1 cellular context compared by ENCODE assay signal in the genomic region with DNA sequence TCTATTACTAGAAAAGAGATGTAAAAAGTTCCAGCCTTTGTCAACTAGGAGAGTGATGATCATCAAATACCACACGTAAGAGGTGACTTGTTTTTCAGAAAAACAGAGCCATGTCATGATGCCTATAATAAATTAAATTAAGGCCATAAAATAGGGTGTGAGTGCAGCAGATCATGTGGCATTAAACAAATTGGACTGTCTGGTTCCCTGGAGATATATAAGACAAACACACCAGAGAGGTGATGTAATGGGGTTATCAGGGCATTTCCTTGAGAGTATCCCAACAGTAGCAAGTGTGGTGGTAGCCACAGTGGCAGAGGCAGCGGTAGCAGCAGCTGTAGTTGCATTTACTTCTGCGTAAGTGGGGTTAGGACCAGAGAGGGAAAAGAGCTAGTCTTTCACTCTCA.
A peak's percentile ranks its signal among the peaks of the same experiment; 100 is the strongest.
TF ChIP-seq lines count a peak whose summit lies in the region.

No MANE protein-coding gene starts in this region.

TF ChIP-seq in HEK293, 187 proteins besides CTCF, POLR2A, EP300 and RAD21 (continued from another document and continues in another):
- TF ChIP-seq, protein P1, sequence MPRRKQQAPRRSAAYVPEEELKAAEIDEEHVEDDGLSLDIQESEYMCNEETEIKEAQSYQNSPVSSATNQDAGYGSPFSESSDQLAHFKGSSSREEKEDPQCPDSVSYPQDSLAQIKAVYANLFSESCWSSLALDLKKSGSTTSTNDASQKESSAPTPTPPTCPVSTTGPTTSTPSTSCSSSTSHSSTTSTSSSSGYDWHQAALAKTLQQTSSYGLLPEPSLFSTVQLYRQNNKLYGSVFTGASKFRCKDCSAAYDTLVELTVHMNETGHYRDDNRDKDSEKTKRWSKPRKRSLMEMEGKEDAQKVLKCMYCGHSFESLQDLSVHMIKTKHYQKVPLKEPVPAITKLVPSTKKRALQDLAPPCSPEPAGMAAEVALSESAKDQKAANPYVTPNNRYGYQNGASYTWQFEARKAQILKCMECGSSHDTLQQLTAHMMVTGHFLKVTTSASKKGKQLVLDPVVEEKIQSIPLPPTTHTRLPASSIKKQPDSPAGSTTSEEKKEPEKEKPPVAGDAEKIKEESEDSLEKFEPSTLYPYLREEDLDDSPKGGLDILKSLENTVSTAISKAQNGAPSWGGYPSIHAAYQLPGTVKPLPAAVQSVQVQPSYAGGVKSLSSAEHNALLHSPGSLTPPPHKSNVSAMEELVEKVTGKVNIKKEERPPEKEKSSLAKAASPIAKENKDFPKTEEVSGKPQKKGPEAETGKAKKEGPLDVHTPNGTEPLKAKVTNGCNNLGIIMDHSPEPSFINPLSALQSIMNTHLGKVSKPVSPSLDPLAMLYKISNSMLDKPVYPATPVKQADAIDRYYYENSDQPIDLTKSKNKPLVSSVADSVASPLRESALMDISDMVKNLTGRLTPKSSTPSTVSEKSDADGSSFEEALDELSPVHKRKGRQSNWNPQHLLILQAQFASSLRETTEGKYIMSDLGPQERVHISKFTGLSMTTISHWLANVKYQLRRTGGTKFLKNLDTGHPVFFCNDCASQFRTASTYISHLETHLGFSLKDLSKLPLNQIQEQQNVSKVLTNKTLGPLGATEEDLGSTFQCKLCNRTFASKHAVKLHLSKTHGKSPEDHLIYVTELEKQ (tag by site-specific recombination; IDR thresholded peaks at IDR 0.05; ENCODE audit: borderline replicate concordance), result peak; percentile 56; the same call in 1 of the 2 replicates
- TF ChIP-seq ZBTB48 (tag by site-specific recombination; IDR thresholded peaks at IDR 0.05), result no peak
- no peak for TF ChIP-seq HOXA7 (CRISPR knock-in tag; IDR thresholded peaks at IDR 0.05; ENCODE audit: borderline replicate concordance)
- TF ChIP-seq ZSCAN23 (tag by site-specific recombination; IDR thresholded peaks at IDR 0.05), result no peak
- TF ChIP-seq ZNF521 (tag by site-specific recombination; IDR thresholded peaks at IDR 0.05), result no peak
- no peak for TF ChIP-seq ZNF132 (tag by site-specific recombination; IDR thresholded peaks at IDR 0.05; ENCODE audit: borderline replicate concordance)
- TF ChIP-seq, protein P2, sequence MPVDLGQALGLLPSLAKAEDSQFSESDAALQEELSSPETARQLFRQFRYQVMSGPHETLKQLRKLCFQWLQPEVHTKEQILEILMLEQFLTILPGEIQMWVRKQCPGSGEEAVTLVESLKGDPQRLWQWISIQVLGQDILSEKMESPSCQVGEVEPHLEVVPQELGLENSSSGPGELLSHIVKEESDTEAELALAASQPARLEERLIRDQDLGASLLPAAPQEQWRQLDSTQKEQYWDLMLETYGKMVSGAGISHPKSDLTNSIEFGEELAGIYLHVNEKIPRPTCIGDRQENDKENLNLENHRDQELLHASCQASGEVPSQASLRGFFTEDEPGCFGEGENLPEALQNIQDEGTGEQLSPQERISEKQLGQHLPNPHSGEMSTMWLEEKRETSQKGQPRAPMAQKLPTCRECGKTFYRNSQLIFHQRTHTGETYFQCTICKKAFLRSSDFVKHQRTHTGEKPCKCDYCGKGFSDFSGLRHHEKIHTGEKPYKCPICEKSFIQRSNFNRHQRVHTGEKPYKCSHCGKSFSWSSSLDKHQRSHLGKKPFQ (tag by site-specific recombination; IDR thresholded peaks at IDR 0.05), result peak; percentile 70
- TF ChIP-seq ZNF664 (tag by site-specific recombination; IDR thresholded peaks at IDR 0.05), result no peak
- no peak for TF ChIP-seq ZNF37A (tag by site-specific recombination; IDR thresholded peaks at IDR 0.05)
- TF ChIP-seq ZNF394 (tag by site-specific recombination; IDR thresholded peaks at IDR 0.05; ENCODE audit: borderline replicate concordance), result peak; percentile 61
- TF ChIP-seq, protein P3, sequence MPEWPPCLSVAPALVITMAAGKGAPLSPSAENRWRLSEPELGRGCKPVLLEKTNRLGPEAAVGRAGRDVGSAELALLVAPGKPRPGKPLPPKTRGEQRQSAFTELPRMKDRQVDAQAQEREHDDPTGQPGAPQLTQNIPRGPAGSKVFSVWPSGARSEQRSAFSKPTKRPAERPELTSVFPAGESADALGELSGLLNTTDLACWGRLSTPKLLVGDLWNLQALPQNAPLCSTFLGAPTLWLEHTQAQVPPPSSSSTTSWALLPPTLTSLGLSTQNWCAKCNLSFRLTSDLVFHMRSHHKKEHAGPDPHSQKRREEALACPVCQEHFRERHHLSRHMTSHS (tag by site-specific recombination; IDR thresholded peaks at IDR 0.05), result no peak
- no peak for TF ChIP-seq ZFP69B (tag by site-specific recombination; IDR thresholded peaks at IDR 0.05)
- no peak for TF ChIP-seq ZNF404 (tag by site-specific recombination; IDR thresholded peaks at IDR 0.05)
- no peak for TF ChIP-seq ZNF473 (tag by site-specific recombination; IDR thresholded peaks at IDR 0.05)
- TF ChIP-seq ZNF639 (tag by site-specific recombination; IDR thresholded peaks at IDR 0.05), result peak; percentile 73
- no peak for TF ChIP-seq ZNF223 (tag by site-specific recombination; IDR thresholded peaks at IDR 0.05)
- TF ChIP-seq GFI1B (tag by site-specific recombination; IDR thresholded peaks at IDR 0.05), result no peak
- TF ChIP-seq, protein P4, sequence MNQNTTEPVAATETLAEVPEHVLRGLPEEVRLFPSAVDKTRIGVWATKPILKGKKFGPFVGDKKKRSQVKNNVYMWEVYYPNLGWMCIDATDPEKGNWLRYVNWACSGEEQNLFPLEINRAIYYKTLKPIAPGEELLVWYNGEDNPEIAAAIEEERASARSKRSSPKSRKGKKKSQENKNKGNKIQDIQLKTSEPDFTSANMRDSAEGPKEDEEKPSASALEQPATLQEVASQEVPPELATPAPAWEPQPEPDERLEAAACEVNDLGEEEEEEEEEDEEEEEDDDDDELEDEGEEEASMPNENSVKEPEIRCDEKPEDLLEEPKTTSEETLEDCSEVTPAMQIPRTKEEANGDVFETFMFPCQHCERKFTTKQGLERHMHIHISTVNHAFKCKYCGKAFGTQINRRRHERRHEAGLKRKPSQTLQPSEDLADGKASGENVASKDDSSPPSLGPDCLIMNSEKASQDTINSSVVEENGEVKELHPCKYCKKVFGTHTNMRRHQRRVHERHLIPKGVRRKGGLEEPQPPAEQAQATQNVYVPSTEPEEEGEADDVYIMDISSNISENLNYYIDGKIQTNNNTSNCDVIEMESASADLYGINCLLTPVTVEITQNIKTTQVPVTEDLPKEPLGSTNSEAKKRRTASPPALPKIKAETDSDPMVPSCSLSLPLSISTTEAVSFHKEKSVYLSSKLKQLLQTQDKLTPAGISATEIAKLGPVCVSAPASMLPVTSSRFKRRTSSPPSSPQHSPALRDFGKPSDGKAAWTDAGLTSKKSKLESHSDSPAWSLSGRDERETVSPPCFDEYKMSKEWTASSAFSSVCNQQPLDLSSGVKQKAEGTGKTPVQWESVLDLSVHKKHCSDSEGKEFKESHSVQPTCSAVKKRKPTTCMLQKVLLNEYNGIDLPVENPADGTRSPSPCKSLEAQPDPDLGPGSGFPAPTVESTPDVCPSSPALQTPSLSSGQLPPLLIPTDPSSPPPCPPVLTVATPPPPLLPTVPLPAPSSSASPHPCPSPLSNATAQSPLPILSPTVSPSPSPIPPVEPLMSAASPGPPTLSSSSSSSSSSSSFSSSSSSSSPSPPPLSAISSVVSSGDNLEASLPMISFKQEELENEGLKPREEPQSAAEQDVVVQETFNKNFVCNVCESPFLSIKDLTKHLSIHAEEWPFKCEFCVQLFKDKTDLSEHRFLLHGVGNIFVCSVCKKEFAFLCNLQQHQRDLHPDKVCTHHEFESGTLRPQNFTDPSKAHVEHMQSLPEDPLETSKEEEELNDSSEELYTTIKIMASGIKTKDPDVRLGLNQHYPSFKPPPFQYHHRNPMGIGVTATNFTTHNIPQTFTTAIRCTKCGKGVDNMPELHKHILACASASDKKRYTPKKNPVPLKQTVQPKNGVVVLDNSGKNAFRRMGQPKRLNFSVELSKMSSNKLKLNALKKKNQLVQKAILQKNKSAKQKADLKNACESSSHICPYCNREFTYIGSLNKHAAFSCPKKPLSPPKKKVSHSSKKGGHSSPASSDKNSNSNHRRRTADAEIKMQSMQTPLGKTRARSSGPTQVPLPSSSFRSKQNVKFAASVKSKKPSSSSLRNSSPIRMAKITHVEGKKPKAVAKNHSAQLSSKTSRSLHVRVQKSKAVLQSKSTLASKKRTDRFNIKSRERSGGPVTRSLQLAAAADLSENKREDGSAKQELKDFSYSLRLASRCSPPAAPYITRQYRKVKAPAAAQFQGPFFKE (tag by site-specific recombination; IDR thresholded peaks at IDR 0.05; ENCODE audit: borderline replicate concordance), result no peak
- no peak for TF ChIP-seq ZNF555 (tag by site-specific recombination; conservative IDR thresholded peaks at IDR 0.05)
- no peak for TF ChIP-seq ZNF416 (tag by site-specific recombination; IDR thresholded peaks at IDR 0.05)
- TF ChIP-seq PRDM1 (tag by site-specific recombination; IDR thresholded peaks at IDR 0.05), result no peak
- TF ChIP-seq IKZF3 (tag by site-specific recombination; IDR thresholded peaks at IDR 0.05), result peak; percentile 47; the same call in 1 of the 2 replicates
- TF ChIP-seq ZNF366 (tag by site-specific recombination; conservative IDR thresholded peaks at IDR 0.05), result peak; percentile 73
- peak; percentile 29; the same call in 1 of the 2 replicates for TF ChIP-seq ZBTB17 (tag by site-specific recombination; IDR thresholded peaks at IDR 0.05)
- TF ChIP-seq ZNF707 (tag by site-specific recombination; IDR thresholded peaks at IDR 0.05), result no peak
- TF ChIP-seq ZNF549 (tag by site-specific recombination; IDR thresholded peaks at IDR 0.05), result no peak
- no peak for TF ChIP-seq ZNF19 (tag by site-specific recombination; IDR thresholded peaks at IDR 0.05; ENCODE audit: low read depth)
- TF ChIP-seq, protein P5, sequence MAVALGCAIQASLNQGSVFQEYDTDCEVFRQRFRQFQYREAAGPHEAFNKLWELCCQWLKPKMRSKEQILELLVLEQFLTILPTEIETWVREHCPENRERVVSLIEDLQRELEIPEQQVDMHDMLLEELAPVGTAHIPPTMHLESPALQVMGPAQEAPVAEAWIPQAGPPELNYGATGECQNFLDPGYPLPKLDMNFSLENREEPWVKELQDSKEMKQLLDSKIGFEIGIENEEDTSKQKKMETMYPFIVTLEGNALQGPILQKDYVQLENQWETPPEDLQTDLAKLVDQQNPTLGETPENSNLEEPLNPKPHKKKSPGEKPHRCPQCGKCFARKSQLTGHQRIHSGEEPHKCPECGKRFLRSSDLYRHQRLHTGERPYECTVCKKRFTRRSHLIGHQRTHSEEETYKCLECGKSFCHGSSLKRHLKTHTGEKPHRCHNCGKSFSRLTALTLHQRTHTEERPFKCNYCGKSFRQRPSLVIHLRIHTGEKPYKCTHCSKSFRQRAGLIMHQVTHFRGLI (tag by site-specific recombination; IDR thresholded peaks at IDR 0.05), result no peak
- TF ChIP-seq, protein P6, sequence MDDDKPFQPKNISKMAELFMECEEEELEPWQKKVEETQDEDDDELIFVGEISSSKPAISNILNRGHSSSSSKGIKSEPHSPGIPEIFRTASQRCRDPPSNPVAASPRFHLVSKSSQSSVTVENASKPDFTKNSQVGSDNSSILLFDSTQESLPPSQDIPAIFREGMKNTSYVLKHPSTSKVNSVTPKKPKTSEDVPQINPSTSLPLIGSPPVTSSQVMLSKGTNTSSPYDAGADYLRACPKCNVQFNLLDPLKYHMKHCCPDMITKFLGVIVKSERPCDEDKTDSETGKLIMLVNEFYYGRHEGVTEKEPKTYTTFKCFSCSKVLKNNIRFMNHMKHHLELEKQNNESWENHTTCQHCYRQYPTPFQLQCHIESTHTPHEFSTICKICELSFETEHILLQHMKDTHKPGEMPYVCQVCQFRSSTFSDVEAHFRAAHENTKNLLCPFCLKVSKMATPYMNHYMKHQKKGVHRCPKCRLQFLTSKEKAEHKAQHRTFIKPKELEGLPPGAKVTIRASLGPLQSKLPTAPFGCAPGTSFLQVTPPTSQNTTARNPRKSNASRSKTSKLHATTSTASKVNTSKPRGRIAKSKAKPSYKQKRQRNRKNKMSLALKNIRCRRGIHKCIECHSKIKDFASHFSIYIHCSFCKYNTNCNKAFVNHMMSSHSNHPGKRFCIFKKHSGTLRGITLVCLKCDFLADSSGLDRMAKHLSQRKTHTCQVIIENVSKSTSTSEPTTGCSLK (tag by site-specific recombination; IDR thresholded peaks at IDR 0.05), result no peak
- TF ChIP-seq, protein P7, sequence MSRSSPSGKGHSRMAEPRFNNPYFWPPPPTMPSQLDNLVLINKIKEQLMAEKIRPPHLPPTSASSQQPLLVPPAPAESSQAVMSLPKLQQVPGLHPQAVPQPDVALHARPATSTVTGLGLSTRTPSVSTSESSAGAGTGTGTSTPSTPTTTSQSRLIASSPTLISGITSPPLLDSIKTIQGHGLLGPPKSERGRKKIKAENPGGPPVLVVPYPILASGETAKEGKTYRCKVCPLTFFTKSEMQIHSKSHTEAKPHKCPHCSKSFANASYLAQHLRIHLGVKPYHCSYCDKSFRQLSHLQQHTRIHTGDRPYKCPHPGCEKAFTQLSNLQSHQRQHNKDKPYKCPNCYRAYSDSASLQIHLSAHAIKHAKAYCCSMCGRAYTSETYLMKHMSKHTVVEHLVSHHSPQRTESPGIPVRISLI (tag by site-specific recombination; IDR thresholded peaks at IDR 0.05), result no peak
- TF ChIP-seq ZNF157 (tag by site-specific recombination; IDR thresholded peaks at IDR 0.05), result no peak
- TF ChIP-seq OSR2 (tag by site-specific recombination; IDR thresholded peaks at IDR 0.05), result peak; percentile 100
- no peak for TF ChIP-seq ZNF701 (tag by site-specific recombination; IDR thresholded peaks at IDR 0.05)
- 0 out of 2 replicates have a peak, but pooled peaks have one; percentile 59 for TF ChIP-seq ZXDB (tag by site-specific recombination; IDR thresholded peaks at IDR 0.05)
- TF ChIP-seq ZNF221 (tag by site-specific recombination; IDR thresholded peaks at IDR 0.05; ENCODE audit: borderline replicate concordance), result no peak
- TF ChIP-seq, protein P8, sequence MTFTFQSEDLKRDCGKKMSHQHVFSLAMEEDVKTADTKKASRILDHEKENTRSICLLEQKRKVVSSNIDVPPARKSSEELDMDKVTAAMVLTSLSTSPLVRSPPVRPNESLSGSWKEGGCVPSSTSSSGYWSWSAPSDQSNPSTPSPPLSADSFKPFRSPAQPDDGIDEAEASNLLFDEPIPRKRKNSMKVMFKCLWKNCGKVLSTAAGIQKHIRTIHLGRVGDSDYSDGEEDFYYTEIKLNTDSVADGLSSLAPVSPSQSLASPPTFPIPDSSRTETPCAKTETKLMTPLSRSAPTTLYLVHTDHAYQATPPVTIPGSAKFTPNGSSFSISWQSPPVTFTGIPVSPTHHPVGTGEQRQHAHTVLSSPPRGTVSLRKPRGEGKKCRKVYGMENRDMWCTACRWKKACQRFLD (tag by site-specific recombination; IDR thresholded peaks at IDR 0.05), result no peak
- peak; percentile 83 for TF ChIP-seq GLI2 (tag by site-specific recombination; IDR thresholded peaks at IDR 0.05; ENCODE audit: borderline replicate concordance, low read depth)
- no peak for TF ChIP-seq ZNF560 (tag by site-specific recombination; IDR thresholded peaks at IDR 0.05; ENCODE audit: borderline replicate concordance)
- TF ChIP-seq ZNF501 (tag by site-specific recombination; IDR thresholded peaks at IDR 0.05), result no peak
- TF ChIP-seq MZF1 (tag by site-specific recombination; IDR thresholded peaks at IDR 0.05; ENCODE audit: borderline replicate concordance), result no peak
- peak; percentile 20; the same call in 1 of the 2 replicates for TF ChIP-seq ZBTB8A (tag by site-specific recombination; IDR thresholded peaks at IDR 0.05)
- no peak for TF ChIP-seq GLIS2 (tag by site-specific recombination; IDR thresholded peaks at IDR 0.05)
